Comparison of ENCODE assay signal across 8 cellular contexts in genomic region chrX:77446029-77446585, GRCh38. TPM values are rescaled to one million over a fixed set of nuclear protein-coding genes. Genes with fewer than 3 reads are reported as not detected.
A peak's percentile ranks its signal among the peaks of the same experiment; 100 is the strongest.
DNase-seq lines count a peak whose midpoint lies in the region; ATAC-seq and TF ChIP-seq lines count a peak whose summit lies in the region.

No MANE protein-coding gene starts in this region.

- POLR2A ChIA-PET in T-cell (lab: Charles Lee), result no interaction called here

- no peaks in the 10 kb centered on the region for H3K36me3 Mint-ChIP-seq in T-cell

- H3K4me3 ChIP-seq in fibroblast of villous mesenchyme (ENCODE audit: low read depth, low read length), result peak overlapping the region; percentile 35

- no peaks in the 10 kb centered on the region for H3K9me3 Mint-ChIP-seq in T-cell

- DNase-seq in DMS79 (lab: John Stamatoyannopoulos, UW), result peak; percentile 30
- no peak for DNase-seq in T-cell
- DNase-seq in fibroblast of villous mesenchyme (ENCODE audit: low read depth), result peak; percentile 3
- DNase-seq in posterior vena cava (ENCODE audit: low spot score), result peak; percentile 81
- no peak for DNase-seq in activated gamma-delta T cell (lab: John Stamatoyannopoulos, UW)
- no peak for DNase-seq in HuH-7 (ENCODE audit: low spot score)
- DNase-seq in SKM-1 treated with dmso at 0.1 percent for 144 hours (lab: John Stamatoyannopoulos, UW; ENCODE audit: unreplicated experiment), result no peak
- DNase-seq in KBM-7, result no peak

- no peak for ATAC-seq in T-cell (replicated peaks in 1 of 4)

- CTCF ChIA-PET in T-cell (lab: Charles Lee), result no interaction called here

- H3K27ac Mint-ChIP-seq in T-cell, result no peak overlapping the region

- H3K4me1 Mint-ChIP-seq in T-cell, result peaks cover 12 to 19% (median 14%) of the 10 kb centered on the region in 3 donors

- no peak for TF ChIP-seq CTCF in fibroblast of villous mesenchyme (IDR thresholded peaks at IDR 0.05; ENCODE audit: insufficient read depth, low read depth, low read length)

- intact Hi-C loops in posterior vena cava (cut with DNase I), result no loop called here

- peak overlapping the region; percentile 66 to 78 (median 73) for H3K4me3 Mint-ChIP-seq in T-cell

- in situ Hi-C loops in KBM-7 (cut with MboI; ENCODE audit: low pct_unique_long_range_greater_than_20kb, low sequenced_read_pairs), result no loop called here

- H3K27me3 Mint-ChIP-seq in T-cell, result peaks cover 32 to 37% of the 10 kb centered on the region in 2 donors

RNA-seq across cellular contexts. Expression of gene FGF16, which starts 1.1 kb away (rescaled TPM):
- total RNA-seq in T-cell (not detected), fibroblast of villous mesenchyme (not detected in 2 replicates), posterior vena cava (under 1 TPM; 0.38 to 0.88 TPM)

Comparison
In these comparisons a context has a peak if more than half of its experiments do, and no peak if none do; other contexts are left out.
1. DNase-seq: peak in DMS79 (single experiment), fibroblast of villous mesenchyme (single experiment) and posterior vena cava (single experiment); none in T-cell (0 of 34), activated gamma-delta T cell (single experiment), HuH-7 (single experiment), SKM-1 treated with dmso at 0.1 percent for 144 hours (single experiment) and KBM-7 (single experiment).